ENCODE assay signal across 17 cellular contexts in the genomic region with DNA sequence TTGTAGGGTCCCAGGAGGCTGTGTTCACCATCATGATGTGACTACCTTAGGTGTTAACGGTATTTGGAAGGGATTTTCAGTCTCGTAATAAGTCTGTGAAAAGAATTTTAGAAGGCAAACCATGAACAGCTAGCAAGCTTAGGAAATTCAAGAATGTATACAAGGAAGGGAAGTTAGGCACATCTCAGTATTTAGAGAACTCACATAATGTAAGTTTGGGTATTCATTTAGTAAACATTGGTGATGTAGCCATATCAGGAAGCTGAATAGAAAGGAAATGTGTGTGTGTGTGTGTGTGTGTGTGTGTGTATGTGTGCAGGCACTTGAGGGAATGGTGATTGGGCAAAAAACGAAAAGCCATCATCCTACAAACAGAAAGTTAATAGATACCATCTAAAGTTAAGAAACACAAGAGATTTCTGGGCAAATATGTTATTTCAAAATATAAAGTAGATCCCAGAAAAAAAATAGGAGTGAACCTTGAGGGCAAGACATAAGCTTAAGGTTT.
"Had no signal": no experiment of that assay in that cellular context is flagged by ENCODE, and none has a peak within 500 bp of the region (broad histone marks: within the 10 kb centered on the region; RNA-seq: fewer than 3 reads in every experiment).

No MANE protein-coding gene starts in this region.

- H3K36me3 ChIP-seq: stomach had no signal

- ATAC-seq: effector memory CD8-positive, alpha-beta T cell; foreskin keratinocyte; left lobe of liver; sciatic nerve had no signal

- H3K4me1 ChIP-seq: foreskin keratinocyte, stomach had no signal

- DNase-seq: activated naive CD4-positive, alpha-beta T cell treated with anti-CD3 and anti-CD28 coated beads, Interleukin-2, amount 10 ng/mL, durations not matched to agents 7 days and 5 days; activated T-cell treated with anti-CD3 and anti-CD28 coated beads, Interleukin-2, amount 50 U/mL, for 1 hour; effector memory CD8-positive, alpha-beta T cell; foreskin keratinocyte; glutamatergic neuron; hypothalamus; kidney; nephron progenitor cell; nucleus accumbens; stimulated activated CD4-positive, alpha-beta T cell treated with anti-CD3 and anti-CD28 coated beads, Interleukin-4, amount 100 ng/mL, for 1 hour; stomach; SW 1271; T-helper 9 cell; trophoblast cell had no signal

- H3K27me3 Mint-ChIP-seq: effector memory CD8-positive, alpha-beta T cell had no signal

- H3K4me3 ChIP-seq: smooth muscle cell, stomach had no signal

- H3K27me3 ChIP-seq: foreskin keratinocyte, stomach had no signal

- H3K4me2 ChIP-seq: smooth muscle cell had no signal

- H3K4me3 Mint-ChIP-seq: activated naive CD4-positive, alpha-beta T cell treated with anti-CD3 and anti-CD28 coated beads, Interleukin-2, amount 10 ng/mL, durations not matched to agents 7 days and 5 days; nephron progenitor cell had no signal

- H3K9me3 Mint-ChIP-seq: effector memory CD8-positive, alpha-beta T cell had no signal

- H3K4me1 Mint-ChIP-seq: nephron progenitor cell had no signal

- H3K27ac ChIP-seq: foreskin keratinocyte, stomach had no signal

- H3K27ac Mint-ChIP-seq: activated naive CD4-positive, alpha-beta T cell treated with anti-CD3 and anti-CD28 coated beads, Interleukin-2, amount 10 ng/mL, durations not matched to agents 7 days and 5 days; nephron progenitor cell had no signal

- H3K9me3 ChIP-seq: stomach had no signal
